In genomic region chr1:173420330-173420806, GRCh38 we compare ENCODE assay signal across 7 cellular contexts. TPM values are rescaled to one million over a fixed set of nuclear protein-coding genes. Genes with fewer than 3 reads are reported as not detected.
DNase-seq lines count a peak whose midpoint lies in the region; ATAC-seq and TF ChIP-seq lines count a peak whose summit lies in the region.

No MANE protein-coding gene starts in this region.

- peak overlapping the region in 1 of 12 donors; percentile 9 for H3K4me3 ChIP-seq in heart left ventricle

- 6 to 13% (median 12%) methylated on average over 7 of the region's 7 CpGs for WGBS in heart left ventricle, 4 donors

- H3K27me3 ChIP-seq in heart left ventricle = no peaks in the 10 kb centered on the region

- DNase-seq in NCI-H1048 (lab: John Stamatoyannopoulos, UW) (peak; percentile 82), SK-MEL-5 (ENCODE audit: low read depth, low spot score) (peak; percentile 91), heart left ventricle (peak in 4 of 5 donors; percentile 40 to 56 (median 49)), putamen (ENCODE audit: low spot score) (peak; percentile 64)
- DNase-seq in activated naive CD4-positive, alpha-beta T cell treated with anti-CD3 and anti-CD28 coated beads, Interleukin-2, amount 50 U/mL, for 72 hours (ENCODE audit: low spot score in 2 of 2) = peak in 1 of 2 donors; percentile 64

- in situ Hi-C loops in SK-MEL-5 (cut with HindIII; ENCODE audit: low pct_unique_long_range_greater_than_20kb, low sequenced_read_pairs) = no loop called here

- ATAC-seq in activated naive CD4-positive, alpha-beta T cell treated with anti-CD3 and anti-CD28 coated beads, Interleukin-2, amount 50 U/mL, for 72 hours = peak; percentile 78 to 88
- peak; percentile 32 to 86 (median 82) for ATAC-seq in heart left ventricle
- no peak for ATAC-seq in GM18873 (IDR thresholded peaks at IDR 0.05; ENCODE audit: low FRiP score, unreplicated experiment)

- no peaks in the 10 kb centered on the region for H3K36me3 Mint-ChIP-seq in activated naive CD4-positive, alpha-beta T cell treated with anti-CD3 and anti-CD28 coated beads, Interleukin-2, amount 50 U/mL, for 72 hours

- no peaks in the 10 kb centered on the region for H3K9me3 ChIP-seq in heart left ventricle

- no peaks in the 10 kb centered on the region for H3K9me3 Mint-ChIP-seq in activated naive CD4-positive, alpha-beta T cell treated with anti-CD3 and anti-CD28 coated beads, Interleukin-2, amount 50 U/mL, for 72 hours

- peak overlapping the region in 3 of 12 donors; percentile 26 to 33 (median 33) for H3K27ac ChIP-seq in heart left ventricle

- intact Hi-C loops in heart left ventricle (cut with DNase I) = loop anchor here in 5 of 10 donors (5.0 to 10.0 kb wide), 4 partner anchors 54 to 676 kb away; partner anchors contain the start of genes KLHL20 (in 1 of the 5) and PRDX6 (in 1 of the 5)

- TF ChIP-seq POLR2A in heart left ventricle (IDR thresholded peaks at IDR 0.05) = no peak

- H3K36me3 ChIP-seq in heart left ventricle = peaks cover 0 to 9% (median 0%) of the 10 kb centered on the region in 9 donors

- peaks cover 0 to 24% (median 0%) of the 10 kb centered on the region in 12 donors for H3K4me1 ChIP-seq in heart left ventricle

- TF ChIP-seq CTCF in GM12872 (IDR thresholded peaks at IDR 0.05; ENCODE audit: insufficient read depth, low read depth, low read length) (peak; percentile 70), heart left ventricle (IDR thresholded peaks at IDR 0.05) (peak; percentile 83 to 97 (median 92))

- peak overlapping the region in 1 of 2 donors; percentile 32 for H3K27ac Mint-ChIP-seq in activated naive CD4-positive, alpha-beta T cell treated with anti-CD3 and anti-CD28 coated beads, Interleukin-2, amount 50 U/mL, for 72 hours

RNA-seq across cellular contexts. Expression of gene PRDX6, which starts 56.8 kb away (rescaled TPM):
- total RNA-seq in SK-MEL-5 (2014; rRNA removed; shearing (Covaris generic)) = 214 and 215 TPM in 2 replicates
- 118 and 124 TPM in 2 replicates for polyA plus RNA-seq in SK-MEL-5 (2015; cell fraction: cytosol; rRNA removed)
- polyA plus RNA-seq in SK-MEL-5 (2015; cell fraction: nucleus; rRNA removed) = 106 and 109 TPM in 2 replicates
- total RNA-seq in activated naive CD4-positive, alpha-beta T cell treated with anti-CD3 and anti-CD28 coated beads, Interleukin-2, amount 50 U/mL, for 72 hours = 100 to 1,000 TPM; 123 to 180 TPM
- total RNA-seq in heart left ventricle = 100 to 1,000 TPM; 237 to 522 (median 405) TPM
- polyA plus RNA-seq in heart left ventricle = 100 to 1,000 TPM; 452 to 635 TPM
